In the genomic region with DNA sequence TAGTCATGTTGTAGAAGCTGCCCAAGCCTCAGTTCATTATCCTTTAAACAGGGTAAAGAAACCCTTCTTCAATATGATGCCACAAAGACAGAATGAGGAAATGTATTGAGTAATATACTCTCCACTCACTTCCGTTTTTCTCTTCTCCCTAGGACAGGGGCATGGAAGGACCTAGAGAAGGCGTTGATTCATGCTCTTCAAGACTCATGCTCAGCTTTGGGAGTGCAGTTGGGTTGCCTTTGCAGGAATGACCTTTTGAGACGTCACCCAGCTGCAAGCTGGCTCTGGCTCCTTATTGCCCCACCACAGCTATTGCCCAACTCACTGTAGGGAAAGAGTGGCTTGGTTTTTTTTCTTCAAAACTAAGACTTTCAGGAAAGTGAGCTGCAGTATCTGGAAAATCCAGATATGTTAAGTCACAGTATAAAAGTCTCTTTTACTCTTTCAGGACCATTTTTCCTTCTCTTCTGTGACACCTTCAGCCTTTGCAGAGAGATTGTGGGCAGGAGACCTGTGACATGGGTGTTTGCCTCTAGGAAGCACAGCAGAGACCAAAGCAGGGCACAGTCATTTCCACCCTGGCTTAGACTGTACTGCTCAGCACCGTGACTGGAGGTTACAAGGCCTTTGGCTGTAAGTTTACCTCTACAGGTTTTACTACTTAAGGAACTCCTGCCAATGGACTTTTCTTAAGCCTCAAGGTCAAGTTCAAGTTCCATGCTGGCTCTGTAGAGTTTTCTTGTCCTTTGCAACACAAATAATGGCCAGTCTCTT, we compare ENCODE assay signal across 7 cellular contexts.
A peak's percentile ranks its signal among the peaks of the same experiment; 100 is the strongest.
DNase-seq lines count a peak whose midpoint lies in the region; ATAC-seq and TF ChIP-seq lines count a peak whose summit lies in the region.

No MANE protein-coding gene starts in this region.

- DNase-seq in RWPE2 (ENCODE audit: low spot score) (no peak), iris pigment epithelial cell (ENCODE audit: low read depth) (peak; percentile 36), NAMALWA (ENCODE audit: low spot score) (no peak), iPS-NIHi11 (ENCODE audit: low spot score) (no peak), NCI-H187 (lab: John Stamatoyannopoulos, UW) (no peak)

- H3K27me3 ChIP-seq in RWPE2 (ENCODE audit: insufficient read depth, poor library complexity, severe bottlenecking): no peaks in the 10 kb centered on the region

- peaks cover 35% of the 10 kb centered on the region for H3K4me1 ChIP-seq in RWPE2 (ENCODE audit: insufficient read depth, poor library complexity, severe bottlenecking)

- peak overlapping the region; percentile 31 for H3K27ac ChIP-seq in RWPE2 (ENCODE audit: poor library complexity, severe bottlenecking)

- peak; percentile 69 for ATAC-seq in GM18870 (IDR thresholded peaks at IDR 0.05; ENCODE audit: unreplicated experiment)
- ATAC-seq in HG02763 (IDR thresholded peaks at IDR 0.05; ENCODE audit: unreplicated experiment): peak; percentile 56
- ATAC-seq in RWPE2 (ENCODE audit: low read depth): peak; percentile 78

- TF ChIP-seq CTCF in RWPE2 (IDR thresholded peaks at IDR 0.05; ENCODE audit: poor library complexity, severe bottlenecking): no peak

- no peaks in the 10 kb centered on the region for H3K36me3 ChIP-seq in RWPE2 (ENCODE audit: low read depth)

- H3K4me3 ChIP-seq in RWPE2 (ENCODE audit: severe bottlenecking): no peak overlapping the region

- H3K9me3 ChIP-seq in RWPE2 (ENCODE audit: severe bottlenecking): no peaks in the 10 kb centered on the region
